In the genomic region with DNA sequence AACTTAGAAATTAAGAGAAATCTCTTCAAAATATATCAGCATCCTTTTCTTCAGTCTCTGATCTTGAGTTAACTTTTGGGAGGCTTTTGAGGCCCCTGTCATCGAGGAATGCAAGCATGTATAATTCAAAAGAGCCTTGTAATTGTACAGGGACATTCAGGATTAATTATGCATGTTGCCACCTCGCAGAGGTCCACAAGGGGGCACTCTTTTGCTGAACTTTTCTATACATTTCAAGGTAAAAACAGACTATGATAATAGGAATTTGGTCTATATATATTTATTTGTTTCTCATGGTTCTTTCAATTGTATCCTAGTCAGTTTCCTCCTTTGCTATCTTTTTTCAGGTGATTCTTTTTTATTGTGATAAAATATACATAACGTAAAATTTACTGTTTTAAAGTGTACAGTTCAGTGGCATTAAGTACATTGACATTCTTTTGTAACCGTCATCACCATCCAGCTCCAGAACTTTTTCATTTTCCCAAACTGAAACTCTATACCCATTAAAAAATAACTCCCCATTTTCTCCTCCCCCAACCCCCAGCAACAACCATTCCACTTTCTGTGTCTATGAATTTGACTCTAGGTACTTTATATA, we compare ENCODE assay signal across 7 cellular contexts. TPM values are rescaled to one million over a fixed set of nuclear protein-coding genes. Genes with fewer than 3 reads are reported as not detected.
DNase-seq lines count a peak whose midpoint lies in the region; ATAC-seq and TF ChIP-seq lines count a peak whose summit lies in the region.

No MANE protein-coding gene starts in this region.

- H3K4me3 Mint-ChIP-seq in brain, result no peak overlapping the region

- no peaks in the 10 kb centered on the region for H3K27me3 ChIP-seq in kidney epithelial cell (ENCODE audit: control insufficient read depth, insufficient read depth, low read length)

- in situ Hi-C loops in SK-MEL-5 (cut with HindIII; ENCODE audit: low pct_unique_long_range_greater_than_20kb, low sequenced_read_pairs), result no loop called here

- TF ChIP-seq CTCF in GM12872 (IDR thresholded peaks at IDR 0.05; ENCODE audit: insufficient read depth, low read depth, low read length) (peak; percentile 65; the same call in 2 of the 3 replicates), brain (conservative IDR thresholded peaks at IDR 0.05) (peak; percentile 78 to 87), kidney epithelial cell (IDR thresholded peaks at IDR 0.05; ENCODE audit: insufficient read depth, low read length, poor library complexity, severe bottlenecking) (peak; percentile 73)

- peak; percentile 73 for TF ChIP-seq RAD21 in Ishikawa (IDR thresholded peaks at IDR 0.05; ENCODE audit: low read depth)

- DNase-seq in SK-MEL-5 (ENCODE audit: low read depth, low spot score) (peak; percentile 75), kidney epithelial cell (ENCODE audit: low read depth) (no peak)
- peak; percentile 5 to 14 for DNase-seq in stimulated activated CD4-positive, alpha-beta T cell treated with anti-CD3 and anti-CD28 coated beads, Interleukin-4, amount 100 ng/mL, for 4 hours

- no peaks in the 10 kb centered on the region for H3K36me3 ChIP-seq in kidney epithelial cell (ENCODE audit: control insufficient read depth, insufficient read depth, low read length)

- ATAC-seq in HG03469 (IDR thresholded peaks at IDR 0.05; ENCODE audit: unreplicated experiment), result no peak

- peaks cover 4% of the 10 kb centered on the region for H3K27me3 Mint-ChIP-seq in brain

- H3K4me3 ChIP-seq in kidney epithelial cell (ENCODE audit: low read depth, low read length), result no peak overlapping the region

- no peaks in the 10 kb centered on the region for H3K36me3 Mint-ChIP-seq in brain

- TF ChIP-seq EP300 in Ishikawa (IDR thresholded peaks at IDR 0.05; ENCODE audit: borderline replicate concordance), result no peak

- no peaks in the 10 kb centered on the region for H3K9me3 Mint-ChIP-seq in brain

- H3K4me1 Mint-ChIP-seq in brain, result peaks cover 11% of the 10 kb centered on the region

- no peak overlapping the region for H3K27ac Mint-ChIP-seq in brain

TF ChIP-seq in Ishikawa, 13 proteins besides CTCF, POLR2A, EP300 and RAD21:
- no peak for TF ChIP-seq CEBPB (IDR thresholded peaks at IDR 0.05)
- TF ChIP-seq TEAD4 (IDR thresholded peaks at IDR 0.05), result no peak
- TF ChIP-seq NFIC (IDR thresholded peaks at IDR 0.05), result no peak
- TF ChIP-seq, protein P1, sequence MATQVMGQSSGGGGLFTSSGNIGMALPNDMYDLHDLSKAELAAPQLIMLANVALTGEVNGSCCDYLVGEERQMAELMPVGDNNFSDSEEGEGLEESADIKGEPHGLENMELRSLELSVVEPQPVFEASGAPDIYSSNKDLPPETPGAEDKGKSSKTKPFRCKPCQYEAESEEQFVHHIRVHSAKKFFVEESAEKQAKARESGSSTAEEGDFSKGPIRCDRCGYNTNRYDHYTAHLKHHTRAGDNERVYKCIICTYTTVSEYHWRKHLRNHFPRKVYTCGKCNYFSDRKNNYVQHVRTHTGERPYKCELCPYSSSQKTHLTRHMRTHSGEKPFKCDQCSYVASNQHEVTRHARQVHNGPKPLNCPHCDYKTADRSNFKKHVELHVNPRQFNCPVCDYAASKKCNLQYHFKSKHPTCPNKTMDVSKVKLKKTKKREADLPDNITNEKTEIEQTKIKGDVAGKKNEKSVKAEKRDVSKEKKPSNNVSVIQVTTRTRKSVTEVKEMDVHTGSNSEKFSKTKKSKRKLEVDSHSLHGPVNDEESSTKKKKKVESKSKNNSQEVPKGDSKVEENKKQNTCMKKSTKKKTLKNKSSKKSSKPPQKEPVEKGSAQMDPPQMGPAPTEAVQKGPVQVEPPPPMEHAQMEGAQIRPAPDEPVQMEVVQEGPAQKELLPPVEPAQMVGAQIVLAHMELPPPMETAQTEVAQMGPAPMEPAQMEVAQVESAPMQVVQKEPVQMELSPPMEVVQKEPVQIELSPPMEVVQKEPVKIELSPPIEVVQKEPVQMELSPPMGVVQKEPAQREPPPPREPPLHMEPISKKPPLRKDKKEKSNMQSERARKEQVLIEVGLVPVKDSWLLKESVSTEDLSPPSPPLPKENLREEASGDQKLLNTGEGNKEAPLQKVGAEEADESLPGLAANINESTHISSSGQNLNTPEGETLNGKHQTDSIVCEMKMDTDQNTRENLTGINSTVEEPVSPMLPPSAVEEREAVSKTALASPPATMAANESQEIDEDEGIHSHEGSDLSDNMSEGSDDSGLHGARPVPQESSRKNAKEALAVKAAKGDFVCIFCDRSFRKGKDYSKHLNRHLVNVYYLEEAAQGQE (IDR thresholded peaks at IDR 0.05; ENCODE audit: low read depth), result no peak
- TF ChIP-seq CREB1 (IDR thresholded peaks at IDR 0.05; ENCODE audit: low read depth), result no peak
- TF ChIP-seq EGR1 (IDR thresholded peaks at IDR 0.05), result no peak

RNA-seq across cellular contexts. Expression of a gene that starts 47.0 kb away (rescaled TPM):
- 51.8 and 53.6 TPM in 2 replicates for total RNA-seq in SK-MEL-5 (2014; rRNA removed; shearing (Covaris generic))
- polyA plus RNA-seq in SK-MEL-5 (2015; cell fraction: cytosol; rRNA removed), result 14.8 and 23.8 TPM in 2 replicates
- 27.3 and 31.9 TPM in 2 replicates for polyA plus RNA-seq in SK-MEL-5 (2015; cell fraction: nucleus; rRNA removed)
- polyA plus RNA-seq in brain (ENCODE audit: insufficient read depth, low read depth, low replicate concordance), result 1.4 TPM
- 5.0 and 6.8 TPM in 2 replicates for total RNA-seq in kidney epithelial cell
